Comparison of ENCODE assay signal across 11 cellular contexts in genomic region chr19:45883881-45884681, GRCh38. TPM values are rescaled to one million over a fixed set of nuclear protein-coding genes. Genes with fewer than 3 reads are reported as not detected.
DNase-seq lines count a peak whose midpoint lies in the region; ATAC-seq and TF ChIP-seq lines count a peak whose summit lies in the region.
"Had no signal": no experiment of that assay in that cellular context is flagged by ENCODE, and none has a peak within 500 bp of the region (broad histone marks: within the 10 kb centered on the region; RNA-seq: fewer than 3 reads in every experiment).

No MANE protein-coding gene starts in this region.

- peaks cover 40% of the 10 kb centered on the region for H3K4me1 ChIP-seq in CD4-positive, alpha-beta memory T cell (ENCODE audit: insufficient read depth, low read length)
- H3K4me1 ChIP-seq in NT2/D1 (ENCODE audit: insufficient read depth, insufficient read length) = peaks cover 16% of the 10 kb centered on the region

- no peaks in the 10 kb centered on the region for H3K9me3 ChIP-seq in CD4-positive, alpha-beta memory T cell (ENCODE audit: control insufficient read depth in 1 of 2, low read length in 2 of 2)
- no peaks in the 10 kb centered on the region; the same call in 1 of the 2 replicates for H3K9me3 ChIP-seq in NT2/D1 (ENCODE audit: insufficient read depth, low read length)

- no peak overlapping the region for H3K4me3 ChIP-seq in CD4-positive, alpha-beta memory T cell (ENCODE audit: low read length in 2 of 2)
- H3K4me3 ChIP-seq in NT2/D1 (ENCODE audit: insufficient read length, low read depth) = no peak overlapping the region

- POLR2A ChIA-PET in CD4-positive, alpha-beta memory T cell (lab: Charles Lee; ENCODE audit: partially characterized antibody) = interaction anchor here (1.1 to 4.8 kb wide), 8 partner anchors 17 to 114 kb away, joined by 3 to 83 read pairs (median 10); partner anchors contain the start of genes CCDC61, FOXA3, MYPOP and SYMPK

- in situ Hi-C loops in G401 (cut with HindIII; ENCODE audit: low sequenced_read_pairs) = no loop called here

- DNase-seq in CD4-positive, alpha-beta memory T cell = no peak
- DNase-seq in NT2/D1 (ENCODE audit: low read depth, low spot score) (no peak), osteocyte (ENCODE audit: extremely low spot score, unreplicated experiment) (no peak), G401 (ENCODE audit: low spot score) (no peak), NCI-H446 (lab: John Stamatoyannopoulos, UW) (no peak), GM10266 (ENCODE audit: extremely low spot score) (no peak), middle frontal gyrus (ENCODE audit: extremely low spot score, low spot score) (no peak)
- DNase-seq in effector memory CD8-positive, alpha-beta T cell = no peak
- DNase-seq: NCI-H1092 had no signal

- H3K9ac ChIP-seq in NT2/D1 (ENCODE audit: insufficient read length, low read depth) = peak overlapping the region; percentile 50

- H3K4me1 Mint-ChIP-seq in CD4-positive, alpha-beta memory T cell = peaks cover 12 to 39% (median 22%) of the 10 kb centered on the region in 4 donors
- peaks cover 18 to 22% of the 10 kb centered on the region in 2 donors for H3K4me1 Mint-ChIP-seq in effector memory CD8-positive, alpha-beta T cell (ENCODE audit: low read depth in 2 of 2)
- peaks cover 22% of the 10 kb centered on the region for H3K4me1 Mint-ChIP-seq in osteocyte (ENCODE audit: unreplicated experiment)

- peak overlapping the region in 7 of 8 donors; percentile 8 to 88 (median 56) for H3K4me3 Mint-ChIP-seq in CD4-positive, alpha-beta memory T cell
- peak overlapping the region; percentile 74 to 78 for H3K4me3 Mint-ChIP-seq in effector memory CD8-positive, alpha-beta T cell
- H3K4me3 Mint-ChIP-seq in osteocyte (ENCODE audit: unreplicated experiment) = peak overlapping the region; percentile 69

- intact Hi-C loops in CD4-positive, alpha-beta memory T cell (cut with micrococcal nuclease) = loop anchor here (1.0 kb wide), 1 partner anchor 67 kb away; no protein-coding TSS in a partner anchor

- TF ChIP-seq CTCF in osteocyte (IDR thresholded peaks at IDR 0.05) (no peak), GM10266 (IDR thresholded peaks at IDR 0.05; ENCODE audit: control insufficient read depth, insufficient read depth, low read depth, missing control alignments) (no peak)

- peaks cover 0 to 3% of the 10 kb centered on the region in 2 donors for H3K27me3 Mint-ChIP-seq in CD4-positive, alpha-beta memory T cell
- peaks cover under 1 to 2% of the 10 kb centered on the region in 2 donors for H3K27me3 Mint-ChIP-seq in effector memory CD8-positive, alpha-beta T cell
- H3K27me3 Mint-ChIP-seq in osteocyte (ENCODE audit: unreplicated experiment) = no peaks in the 10 kb centered on the region

- ATAC-seq in effector memory CD8-positive, alpha-beta T cell (replicated peaks) = no peak

- H3K27ac ChIP-seq in CD4-positive, alpha-beta memory T cell (ENCODE audit: low read depth, low read length) = no peak overlapping the region

- no peaks in the 10 kb centered on the region for H3K27me3 ChIP-seq in CD4-positive, alpha-beta memory T cell (ENCODE audit: insufficient read depth, low read length)
- H3K27me3 ChIP-seq in NT2/D1 (ENCODE audit: insufficient read depth, insufficient read length) = no peaks in the 10 kb centered on the region

- H3K36me3 Mint-ChIP-seq in CD4-positive, alpha-beta memory T cell = peaks cover 4 to 13% of the 10 kb centered on the region in 2 donors
- H3K36me3 Mint-ChIP-seq in effector memory CD8-positive, alpha-beta T cell (ENCODE audit: insufficient read depth) = peaks cover 16% of the 10 kb centered on the region
- peaks cover 5% of the 10 kb centered on the region for H3K36me3 Mint-ChIP-seq in osteocyte (ENCODE audit: unreplicated experiment)

- H3K9me3 Mint-ChIP-seq in CD4-positive, alpha-beta memory T cell = no peaks in the 10 kb centered on the region
- no peaks in the 10 kb centered on the region for H3K9me3 Mint-ChIP-seq in effector memory CD8-positive, alpha-beta T cell
- H3K9me3 Mint-ChIP-seq in osteocyte (ENCODE audit: unreplicated experiment) = no peaks in the 10 kb centered on the region

- peak overlapping the region in 3 of 7 donors; percentile 57 to 72 (median 62) for H3K27ac Mint-ChIP-seq in CD4-positive, alpha-beta memory T cell
- peak overlapping the region in 1 of 2 donors; percentile 6 for H3K27ac Mint-ChIP-seq in effector memory CD8-positive, alpha-beta T cell
- H3K27ac Mint-ChIP-seq in osteocyte (ENCODE audit: unreplicated experiment) = no peak overlapping the region

- CTCF ChIA-PET in CD4-positive, alpha-beta memory T cell (lab: Charles Lee; ENCODE audit: partially characterized antibody) = interaction anchor here (1.1 to 4.2 kb wide), 4 partner anchors 19 to 133 kb away, joined by 4 to 38 read pairs (median 16); partner anchors contain the start of genes FOXA3, MYPOP and SYMPK

- H3K36me3 ChIP-seq in CD4-positive, alpha-beta memory T cell (ENCODE audit: insufficient read depth, low read length) = no peaks in the 10 kb centered on the region
- peaks cover 15% of the 10 kb centered on the region for H3K36me3 ChIP-seq in NT2/D1 (ENCODE audit: insufficient read depth, insufficient read length, low read length)

RNA-seq across cellular contexts. Expression of gene IRF2BP1, which starts 1.9 kb away (rescaled TPM):
- total RNA-seq in CD4-positive, alpha-beta memory T cell = 10 to 100 TPM; 33.7 to 35.8 TPM
- 1 to 10 TPM; 2.4 to 8.2 TPM for polyA plus RNA-seq in CD4-positive, alpha-beta memory T cell
- 29.4 and 30.9 TPM in 2 replicates for total RNA-seq in osteocyte
- 38.3 and 43.4 TPM in 2 replicates for total RNA-seq in G401 (2014; rRNA removed; shearing (Covaris generic))

RNA-seq across cellular contexts. Expression of gene MYPOP, which starts 18.3 kb away (rescaled TPM):
- 10 to 100 TPM; 12.9 to 15.1 TPM for total RNA-seq in CD4-positive, alpha-beta memory T cell
- polyA plus RNA-seq in CD4-positive, alpha-beta memory T cell = under 1 TPM; 0.10 to 0.87 TPM
- 9.9 and 10.4 TPM in 2 replicates for total RNA-seq in osteocyte
- 0.12 and 1.9 TPM in 2 replicates for total RNA-seq in G401 (2014; rRNA removed; shearing (Covaris generic))

RNA-seq across cellular contexts. Expression of gene FOXA3, which starts 20.0 kb away (rescaled TPM):
- total RNA-seq in CD4-positive, alpha-beta memory T cell = not detected
- polyA plus RNA-seq in CD4-positive, alpha-beta memory T cell = not detected
- total RNA-seq in osteocyte = not detected in 2 replicates
- total RNA-seq in G401 (2014; rRNA removed; shearing (Covaris generic)) = 4.5 and 5.5 TPM in 2 replicates
- total RNA-seq: mesenteric fat pad, RPMI7951 had no signal

RNA-seq across cellular contexts. Expression of gene SYMPK, which starts 21.1 kb away (rescaled TPM):
- total RNA-seq in CD4-positive, alpha-beta memory T cell = 10 to 100 TPM; 93.9 to 98.2 TPM
- polyA plus RNA-seq in CD4-positive, alpha-beta memory T cell = 10 to 100 TPM in 1 of 2 donors, 1 to 10 TPM in 1; 6.0 to 17.5 TPM
- total RNA-seq in osteocyte = 67.2 and 72.1 TPM in 2 replicates
- 131 and 136 TPM in 2 replicates for total RNA-seq in G401 (2014; rRNA removed; shearing (Covaris generic))

RNA-seq across cellular contexts. Expression of gene NANOS2, which starts 30.5 kb away (rescaled TPM):
- total RNA-seq in CD4-positive, alpha-beta memory T cell = not detected
- not detected for polyA plus RNA-seq in CD4-positive, alpha-beta memory T cell
- not detected in 2 replicates for total RNA-seq in osteocyte
- 0.07 TPM in 1 of 2 replicates, not detected in the other for total RNA-seq in G401 (2014; rRNA removed; shearing (Covaris generic))
- total RNA-seq: mesenteric fat pad, RPMI7951 had no signal
